In genomic region chr5:52834320-52834719, GRCh38 we compare ENCODE assay signal across 21 cellular contexts. TPM values are rescaled to one million over a fixed set of nuclear protein-coding genes. Genes with fewer than 3 reads are reported as not detected.
"Had no signal": no experiment of that assay in that cellular context is flagged by ENCODE, and none has a peak within 500 bp of the region (broad histone marks: within the 10 kb centered on the region; RNA-seq: fewer than 3 reads in every experiment).

No MANE protein-coding gene starts in this region.

- H3K27ac Mint-ChIP-seq: activated CD4-positive, alpha-beta memory T cell treated with anti-CD3 and anti-CD28 coated beads for 36 hours; activated CD4-positive, alpha-beta T cell treated with anti-CD3 and anti-CD28 coated beads, Interleukin-2, amount 10 ng/mL, durations not matched to agents 7 days and 5 days; activated naive CD4-positive, alpha-beta T cell treated with anti-CD3 and anti-CD28 coated beads, Interleukin-2, amount 10 ng/mL, durations not matched to agents 7 days and 5 days; activated naive CD8-positive, alpha-beta T cell treated with anti-CD3 and anti-CD28 coated beads for 36 hours; activated T-cell treated with anti-CD3 and anti-CD28 coated beads, Interleukin-2, amount 50 U/mL, for 72 hours; activated T-helper 2 cell treated with anti-CD3 and anti-CD28 coated beads, Interferon-gamma antibody, Interleukin-2, Interleukin-4, amounts not matched to agents 10 μg/mL and 5 μg/mL and 100 μg/mL, durations not matched to agents 14 hours and 24 hours and 36 hours; T-cell had no signal

- H3K36me3 ChIP-seq: brain microvascular endothelial cell had no signal

- H3K4me3 Mint-ChIP-seq: activated CD4-positive, alpha-beta memory T cell treated with anti-CD3 and anti-CD28 coated beads for 36 hours; activated CD4-positive, alpha-beta T cell treated with anti-CD3 and anti-CD28 coated beads, Interleukin-2, amount 10 ng/mL, durations not matched to agents 7 days and 5 days; activated naive CD4-positive, alpha-beta T cell treated with anti-CD3 and anti-CD28 coated beads, Interleukin-2, amount 10 ng/mL, durations not matched to agents 7 days and 5 days; activated naive CD8-positive, alpha-beta T cell treated with anti-CD3 and anti-CD28 coated beads for 36 hours; activated T-cell treated with anti-CD3 and anti-CD28 coated beads, Interleukin-2, amount 50 U/mL, for 72 hours; T-cell had no signal

- H3K36me3 Mint-ChIP-seq: activated CD4-positive, alpha-beta memory T cell treated with anti-CD3 and anti-CD28 coated beads for 36 hours; activated naive CD4-positive, alpha-beta T cell treated with anti-CD3 and anti-CD28 coated beads, Interleukin-2, amount 10 ng/mL, durations not matched to agents 7 days and 5 days; activated naive CD8-positive, alpha-beta T cell treated with anti-CD3 and anti-CD28 coated beads for 36 hours had no signal

- H3K9me3 Mint-ChIP-seq: activated CD4-positive, alpha-beta memory T cell treated with anti-CD3 and anti-CD28 coated beads for 36 hours; activated CD4-positive, alpha-beta T cell treated with anti-CD3 and anti-CD28 coated beads, Interleukin-2, amount 10 ng/mL, durations not matched to agents 7 days and 5 days; activated naive CD4-positive, alpha-beta T cell treated with anti-CD3 and anti-CD28 coated beads, Interleukin-2, amount 10 ng/mL, durations not matched to agents 7 days and 5 days; activated naive CD8-positive, alpha-beta T cell treated with anti-CD3 and anti-CD28 coated beads for 36 hours; activated T-cell treated with anti-CD3 and anti-CD28 coated beads, Interleukin-2, amount 50 U/mL, for 72 hours; activated T-helper 2 cell treated with anti-CD3 and anti-CD28 coated beads, Interferon-gamma antibody, Interleukin-2, Interleukin-4, amounts not matched to agents 10 μg/mL and 5 μg/mL and 100 μg/mL, durations not matched to agents 14 hours and 24 hours and 36 hours had no signal

- H3K27me3 ChIP-seq: brain microvascular endothelial cell had no signal

- ATAC-seq: activated T-cell treated with anti-CD3 and anti-CD28 coated beads, Interleukin-2, amount 50 U/mL, for 72 hours; T-cell had no signal

- H3K27me3 Mint-ChIP-seq: activated CD4-positive, alpha-beta memory T cell treated with anti-CD3 and anti-CD28 coated beads for 36 hours; activated CD4-positive, alpha-beta T cell treated with anti-CD3 and anti-CD28 coated beads, Interleukin-2, amount 10 ng/mL, durations not matched to agents 7 days and 5 days had no signal

- H3K27ac ChIP-seq: brain microvascular endothelial cell had no signal

- H3K4me1 Mint-ChIP-seq: activated CD4-positive, alpha-beta T cell treated with anti-CD3 and anti-CD28 coated beads, Interleukin-2, amount 10 ng/mL, durations not matched to agents 7 days and 5 days; activated naive CD4-positive, alpha-beta T cell treated with anti-CD3 and anti-CD28 coated beads, Interleukin-2, amount 10 ng/mL, durations not matched to agents 7 days and 5 days; activated naive CD8-positive, alpha-beta T cell treated with anti-CD3 and anti-CD28 coated beads for 36 hours; T-cell had no signal

- DNase-seq: activated CD4-positive, alpha-beta memory T cell treated with anti-CD3 and anti-CD28 coated beads for 36 hours; activated CD4-positive, alpha-beta T cell treated with anti-CD3 and anti-CD28 coated beads, Interleukin-2, amount 10 ng/mL, durations not matched to agents 7 days and 5 days; activated CD4-positive, CD25-positive, alpha-beta regulatory T cell; activated CD8-positive, alpha-beta memory T cell treated with anti-CD3 and anti-CD28 coated beads, Interleukin-2, amount 50 U/mL, for 4 hours; activated gamma-delta T cell treated with Interleukin-2 at 50 U/mL for 16 hours; activated naive CD4-positive, alpha-beta T cell treated with anti-CD3 and anti-CD28 coated beads, Interleukin-2, amount 10 ng/mL, durations not matched to agents 7 days and 5 days; activated naive CD8-positive, alpha-beta T cell treated with anti-CD3 and anti-CD28 coated beads for 36 hours; activated T-cell treated with anti-CD3 and anti-CD28 coated beads, Interleukin-2, amount 50 U/mL, for 72 hours; brain microvascular endothelial cell; KG1; NCI-H1092; NCI-H1417 treated with DMSO at 0.1 percent for 48 hours; NCI-H1694 treated with DMSO at 0.1 percent for 48 hours; NCI-H2029 treated with DMSO at 0.1 percent for 48 hours; NCI-H524; SIG-M5; T-cell; T-helper 2 cell; T1000 had no signal

RNA-seq across cellular contexts. Expression of gene ITGA1, which starts 46.6 kb away (rescaled TPM):
- total RNA-seq: OCI-LY7 had no signal
